Comparison of ENCODE assay signal across 8 cellular contexts in the genomic region with DNA sequence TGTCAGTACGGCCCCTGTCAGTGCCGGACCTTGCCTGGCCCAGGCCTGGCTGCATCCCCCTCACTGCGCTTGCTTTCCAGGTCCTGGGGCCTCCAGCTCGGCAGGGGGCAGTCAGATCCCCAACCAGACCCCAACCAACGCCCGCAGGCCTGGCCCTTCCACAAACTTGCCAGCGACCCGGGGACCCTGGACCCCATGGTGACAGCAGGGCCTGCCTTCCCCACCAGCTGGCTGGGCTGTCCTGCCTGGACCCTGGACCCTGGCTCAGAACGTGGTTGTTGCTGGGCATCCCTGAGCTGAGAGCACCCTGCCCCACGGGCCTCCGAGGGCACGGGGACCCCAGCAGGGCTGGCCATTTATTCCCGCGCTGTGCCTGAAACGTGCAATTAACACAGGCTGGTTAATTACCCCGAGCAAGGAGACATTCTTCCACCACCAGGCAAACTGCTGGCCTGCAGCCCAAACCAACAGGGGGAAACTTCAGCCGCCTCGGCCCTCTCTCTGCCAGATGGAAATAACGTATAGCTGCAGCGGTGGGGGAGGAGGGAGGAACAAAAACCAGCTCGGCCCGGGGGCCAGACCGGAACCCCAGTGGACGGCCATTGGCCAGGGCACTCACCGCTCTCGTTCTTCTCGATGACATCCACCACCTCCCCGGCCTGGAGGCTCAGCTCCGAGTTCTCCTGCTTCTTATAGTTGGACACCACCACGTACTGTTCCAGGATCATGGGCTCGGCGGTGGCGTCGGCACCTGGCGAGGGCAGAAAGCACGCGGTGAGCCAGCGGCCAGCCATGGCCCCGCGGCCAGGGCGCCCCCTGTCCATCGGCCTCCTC.
A peak's percentile ranks its signal among the peaks of the same experiment; 100 is the strongest.
DNase-seq lines count a peak whose midpoint lies in the region; ATAC-seq, FAIRE-seq and TF ChIP-seq lines count a peak whose summit lies in the region.

No MANE protein-coding gene starts in this region.

- ATAC-seq in DND-41 (ENCODE audit: insufficient read depth, low read depth) (peak; percentile 10), GM21529 (IDR thresholded peaks at IDR 0.05; ENCODE audit: unreplicated experiment) (peak; percentile 25), GM21360 (IDR thresholded peaks at IDR 0.05; ENCODE audit: unreplicated experiment) (no peak)

- H3K4me1 ChIP-seq in DND-41 (ENCODE audit: insufficient read depth, low read length) (peaks cover 23% of the 10 kb centered on the region), astrocyte (ENCODE audit: insufficient read depth, low read length) (peaks cover 25% of the 10 kb centered on the region), stomach (peaks cover 36 to 64% (median 54%) of the 10 kb centered on the region in 4 donors)

- peaks cover 19% of the 10 kb centered on the region for H3K36me3 ChIP-seq in DND-41 (ENCODE audit: insufficient read depth, low read length)
- peaks cover 11% of the 10 kb centered on the region for H3K36me3 ChIP-seq in astrocyte (ENCODE audit: insufficient read depth, low read length)
- H3K36me3 ChIP-seq in stomach: peaks cover 0 to 32% (median 18%) of the 10 kb centered on the region in 4 donors

- no peak for TF ChIP-seq POLR2A in stomach (IDR thresholded peaks at IDR 0.05)

- no peak overlapping the region for H3K27ac Mint-ChIP-seq in astrocyte (ENCODE audit: unreplicated experiment)

- peak overlapping the region; percentile 50 for H3K4me3 Mint-ChIP-seq in astrocyte (ENCODE audit: unreplicated experiment)

- H3K36me3 Mint-ChIP-seq in astrocyte (ENCODE audit: low read depth, unreplicated experiment): peaks cover 40% of the 10 kb centered on the region

- H3K79me2 ChIP-seq in DND-41 (ENCODE audit: insufficient read depth, low read length) (peaks cover 52% of the 10 kb centered on the region), astrocyte (ENCODE audit: insufficient read depth, low read length) (peaks cover 47% of the 10 kb centered on the region)

- H2AFZ ChIP-seq in DND-41 (ENCODE audit: low read depth, low read length): peak overlapping the region; percentile 89
- peak overlapping the region; percentile 85 for H2AFZ ChIP-seq in astrocyte (ENCODE audit: low read depth, low read length)

- peak overlapping the region; percentile 80 for H3K9ac ChIP-seq in DND-41 (ENCODE audit: low read depth, low read length)
- peak overlapping the region; percentile 84 for H3K9ac ChIP-seq in astrocyte (ENCODE audit: low read length)

- H3K27me3 ChIP-seq in DND-41 (ENCODE audit: insufficient read depth, low read length, poor library complexity): no peaks in the 10 kb centered on the region
- H3K27me3 ChIP-seq in astrocyte (ENCODE audit: insufficient read depth, low read length): no peaks in the 10 kb centered on the region
- H3K27me3 ChIP-seq in layer of hippocampus (ENCODE audit: control insufficient read depth, insufficient read depth, low read length): no peaks in the 10 kb centered on the region
- no peaks in the 10 kb centered on the region for H3K27me3 ChIP-seq in stomach

- WGBS in stomach, 5 donors: 8 to 27% (median 23%) methylated on average over 17 to 42 of the region's 42 CpGs

- FAIRE-seq in astrocyte (lab: Jason Lieb, UNC): no peak

- no peaks in the 10 kb centered on the region for H3K9me3 ChIP-seq in DND-41 (ENCODE audit: insufficient read depth, low read length, severe bottlenecking)
- H3K9me3 ChIP-seq in astrocyte (ENCODE audit: insufficient read depth, low read depth, low read length): no peaks in the 10 kb centered on the region
- no peaks in the 10 kb centered on the region for H3K9me3 ChIP-seq in stomach

- H3K4me2 ChIP-seq in DND-41 (ENCODE audit: insufficient read depth, low read length) (peak overlapping the region; percentile 82), astrocyte (ENCODE audit: low read length) (peak overlapping the region; percentile 97)

- H3K27ac ChIP-seq in DND-41 (ENCODE audit: low read length) (peak overlapping the region; percentile 83), astrocyte (ENCODE audit: low read depth, low read length) (peak overlapping the region; percentile 84), layer of hippocampus (ENCODE audit: low read depth, low read length) (peak overlapping the region; percentile 82), stomach (peak overlapping the region; percentile 83 to 95 (median 92))

- H3K4me3 ChIP-seq in DND-41 (ENCODE audit: low read depth in 1 of 2, low read length in 2 of 2) (peak overlapping the region; percentile 79 to 89), LNCaP clone FGC (ENCODE audit: low read depth, low read length) (peak overlapping the region; percentile 54), astrocyte (ENCODE audit: insufficient read depth, low read depth, low read length) (peak overlapping the region; percentile 70), stomach (peak overlapping the region; percentile 66 to 74 (median 72))

- peaks cover 12% of the 10 kb centered on the region for H3K4me1 Mint-ChIP-seq in astrocyte (ENCODE audit: low read depth, unreplicated experiment)

- peak; percentile 36 for DNase-seq in DND-41
- no peak for DNase-seq in LNCaP clone FGC (ENCODE audit: low read depth)
- DNase-seq in astrocyte (ENCODE audit: low read depth): no peak
- DNase-seq in stomach: peak; percentile 48
- no peak for DNase-seq in dermis blood vessel endothelial cell

- intact Hi-C loops in stomach (cut with DNase I; ENCODE audit: low total_unique reads): no loop called here

- no peaks in the 10 kb centered on the region for H4K20me1 ChIP-seq in DND-41 (ENCODE audit: insufficient read depth, low read length)
- peaks cover 18% of the 10 kb centered on the region for H4K20me1 ChIP-seq in astrocyte (ENCODE audit: insufficient read depth, low read length)

- peaks cover 4% of the 10 kb centered on the region for H3K27me3 Mint-ChIP-seq in astrocyte (ENCODE audit: low read depth, unreplicated experiment)

- TF ChIP-seq EP300 in stomach (IDR thresholded peaks at IDR 0.05): no peak

- TF ChIP-seq CTCF in DND-41 (IDR thresholded peaks at IDR 0.05; ENCODE audit: borderline replicate concordance, extremely low read depth, low read length, poor library complexity, severe bottlenecking) (peak; percentile 25), LNCaP clone FGC (IDR thresholded peaks at IDR 0.05; ENCODE audit: control insufficient read depth, extremely low read depth, insufficient read depth) (0 out of 2 replicates have a peak, but pooled peaks have one; percentile 8), astrocyte (IDR thresholded peaks at IDR 0.05; ENCODE audit: insufficient read depth, low read depth, low read length) (no peak), stomach (IDR thresholded peaks at IDR 0.05) (peak in 1 of 7 experiments; percentile 4)

- peaks cover 9% of the 10 kb centered on the region for H3K9me3 Mint-ChIP-seq in astrocyte (ENCODE audit: unreplicated experiment)

Comparison
In these comparisons a context has a peak if more than half of its experiments do, and no peak if none do; other contexts are left out.
1. DNase-seq: peak in DND-41 (single experiment) and stomach (single experiment); none in LNCaP clone FGC (single experiment), astrocyte (single experiment) and dermis blood vessel endothelial cell (single experiment).
2. Peak in every context shown above with its lines, with median percentiles within 50 percentile points of each other: H3K27ac ChIP-seq and H3K4me3 ChIP-seq.